Comparison of ENCODE assay signal across 18 cellular contexts in the genomic region with DNA sequence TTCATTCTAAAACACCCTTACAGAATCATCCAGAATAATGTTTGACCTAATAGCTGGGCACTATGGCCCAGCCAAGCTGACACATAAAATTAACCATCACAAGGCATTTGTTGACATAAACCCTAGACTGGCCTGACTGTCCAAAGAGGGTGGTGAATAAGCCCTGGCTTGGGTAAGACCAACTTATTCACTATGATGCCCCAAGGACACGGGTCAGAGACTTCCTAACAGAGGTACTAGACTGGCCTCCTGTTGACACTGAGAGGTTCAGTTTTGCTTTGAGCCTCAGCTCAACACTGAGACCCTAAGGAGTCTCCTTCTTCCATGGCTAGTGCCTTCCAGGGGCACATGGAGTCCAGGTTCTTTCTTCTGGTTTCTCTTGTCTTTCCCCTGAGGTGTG. TPM values are rescaled to one million over a fixed set of nuclear protein-coding genes. Genes with fewer than 3 reads are reported as not detected.
DNase-seq lines count a peak whose midpoint lies in the region; ATAC-seq, FAIRE-seq and TF ChIP-seq lines count a peak whose summit lies in the region.
"Had no signal": no experiment of that assay in that cellular context is flagged by ENCODE, and none has a peak within 500 bp of the region (broad histone marks: within the 10 kb centered on the region; RNA-seq: fewer than 3 reads in every experiment).

No MANE protein-coding gene starts in this region.

- H3K4me1 ChIP-seq in GM12878 (ENCODE audit: control insufficient read depth, insufficient read depth, low read length) = 0 out of 2 replicates have a peak, but pooled peaks cover 2% of the 10 kb centered on the region

- no peaks in the 10 kb centered on the region; a peak in 2 of 4 replicates for H3K27me3 ChIP-seq in GM12878 (replicated peaks in 1 of 2; ENCODE audit: control insufficient read depth in 2 of 2, insufficient read depth in 2 of 2, low read length in 1 of 2)
- H3K27me3 ChIP-seq: BLaER1 had no signal

- CTCF ChIA-PET in GM12878 (lab: Yijun Ruan, JAX) = no interaction called here

- BruUV-seq in GM12878 (replicated peaks; lab: Mats Ljungman, UMichigan) = no TSS peak

- WGBS in GM12878 (ENCODE audit: insufficient coverage, insufficient replicate concordance, low lambda C conversion rate, missing lambda C conversion rate) = 82% methylated on average over 1 of the region's 1 CpG

- peaks cover 20% of the 10 kb centered on the region for H3K27me3 Mint-ChIP-seq in HFFc6 (ENCODE audit: insufficient read depth)
- H3K27me3 Mint-ChIP-seq in neural crest cell (ENCODE audit: low read depth) = no peaks in the 10 kb centered on the region

- SMC1A ChIA-PET in GM12878 (lab: Charles Lee; ENCODE audit: uncharacterized antibody, unreplicated experiment) = no interaction called here

- RAD21 ChIA-PET in GM12878 (lab: Charles Lee; ENCODE audit: unreplicated experiment) = no interaction called here

- H3K4me3 ChIP-seq in GM12878 = no peak overlapping the region
- H3K4me3 ChIP-seq: BLaER1 had no signal

- intact Hi-C loops in GM12878 (cut with micrococcal nuclease; ENCODE audit: unreplicated experiment) = no loop called here

- H3K4me2 ChIP-seq in GM12878 (ENCODE audit: control insufficient read depth, insufficient read depth) = no peak overlapping the region
- H3K4me2 ChIP-seq: BLaER1 had no signal

- no peak overlapping the region for H3K27ac ChIP-seq in GM12878 (ENCODE audit: control insufficient read depth, insufficient read depth)
- H3K27ac ChIP-seq: BLaER1 had no signal

- TF ChIP-seq CTCF in HFFc6 (IDR thresholded peaks at IDR 0.05) = no peak
- no peak for TF ChIP-seq CTCF in GM12878 (IDR thresholded peaks at IDR 0.05 in 2 of 3, conservative IDR thresholded peaks at IDR 0.05 in 1 of 3; ENCODE audit: control insufficient read depth in 2 of 3, extremely low read depth in 1 of 3, insufficient read depth in 1 of 3, low read depth in 3 of 3, low read length in 3 of 3)
- TF ChIP-seq CTCF in neural crest cell (conservative IDR thresholded peaks at IDR 0.05) = no peak

- H3K36me3 Mint-ChIP-seq in HFFc6 (ENCODE audit: low read depth) = peaks cover 89% of the 10 kb centered on the region
- H3K36me3 Mint-ChIP-seq in neural crest cell (ENCODE audit: low read depth) = peaks cover 23% of the 10 kb centered on the region
- H3K36me3 Mint-ChIP-seq: CD8-positive, alpha-beta memory T cell had no signal

- no peaks in the 10 kb centered on the region for H3K79me2 ChIP-seq in GM12878 (ENCODE audit: control insufficient read depth, insufficient read depth, low read length)

- H3K9ac ChIP-seq in GM12878 (ENCODE audit: control insufficient read depth, insufficient read depth, low read length) = no peak overlapping the region
- H3K9ac ChIP-seq: BLaER1 had no signal

- FAIRE-seq in GM12878 (lab: Jason Lieb, UNC) = peak; percentile 35
- FAIRE-seq: GM18507 had no signal

- H3K9me3 ChIP-seq in GM12878 (replicated peaks; ENCODE audit: control insufficient read depth, insufficient read depth, low read length) = no peaks in the 10 kb centered on the region; the same call in 2 of the 3 replicates
- H3K9me3 ChIP-seq: BLaER1, Caco-2 had no signal

- DNase-seq in Caki2 (ENCODE audit: low read depth) (peak; percentile 16), HFFc6 (no peak), GM12878 (ENCODE audit: low read depth, low spot score) (no peak), neural crest cell (ENCODE audit: low read depth, low spot score) (no peak)
- DNase-seq: 8988T; AML-193; Caco-2; CD8-positive, alpha-beta memory T cell; DMS53; GF-D8; H9; KBM-7 had no signal

- H3K36me3 ChIP-seq in GM12878 (ENCODE audit: control insufficient read depth in 2 of 2, insufficient read depth in 2 of 2, low read length in 1 of 2) = no peaks in the 10 kb centered on the region
- H3K36me3 ChIP-seq: BLaER1 had no signal

- H3K4me1 Mint-ChIP-seq in HFFc6 (ENCODE audit: low read depth) = peaks cover 99% of the 10 kb centered on the region
- H3K4me1 Mint-ChIP-seq in neural crest cell = peaks cover 8% of the 10 kb centered on the region
- H3K4me1 Mint-ChIP-seq: CD8-positive, alpha-beta memory T cell had no signal

- POLR2A ChIA-PET in GM12878 (lab: Charles Lee) = no interaction called here

- H4K20me1 ChIP-seq in GM12878 (ENCODE audit: control insufficient read depth, insufficient read depth) = no peaks in the 10 kb centered on the region
- H4K20me1 ChIP-seq: BLaER1 had no signal

- H3K4me3 Mint-ChIP-seq in HFFc6 = no peak overlapping the region
- H3K4me3 Mint-ChIP-seq in neural crest cell = no peak overlapping the region
- H3K4me3 Mint-ChIP-seq: CD8-positive, alpha-beta memory T cell; H9 had no signal

- TF ChIP-seq POLR2A in GM12878 (IDR thresholded peaks at IDR 0.05; ENCODE audit: low read depth, low read length) = no peak

- no peak for TF ChIP-seq EP300 in GM12878 (IDR thresholded peaks at IDR 0.05; ENCODE audit: borderline replicate concordance in 1 of 2, control insufficient read depth in 1 of 2, low read depth in 2 of 2, low read length in 2 of 2)

- no peak overlapping the region for H2AFZ ChIP-seq in GM12878 (ENCODE audit: control insufficient read depth, low read depth, low read length)

- H3K9me3 Mint-ChIP-seq in HFFc6 (no peaks in the 10 kb centered on the region), neural crest cell (peaks cover 9% of the 10 kb centered on the region)
- H3K9me3 Mint-ChIP-seq: CD8-positive, alpha-beta memory T cell had no signal

- H3K27ac Mint-ChIP-seq in HFFc6 (peak overlapping the region; percentile 70), neural crest cell (ENCODE audit: unreplicated experiment) (peak overlapping the region; percentile 15)
- H3K27ac Mint-ChIP-seq: CD8-positive, alpha-beta memory T cell had no signal

- no peak for ATAC-seq in GM12878
- ATAC-seq in GM21528 (IDR thresholded peaks at IDR 0.05; ENCODE audit: low FRiP score, unreplicated experiment) = no peak
- ATAC-seq in GM21723 (IDR thresholded peaks at IDR 0.05; ENCODE audit: unreplicated experiment) = no peak
- ATAC-seq in HG02588 (IDR thresholded peaks at IDR 0.05; ENCODE audit: unreplicated experiment) = no peak
- ATAC-seq in GM18870 (IDR thresholded peaks at IDR 0.05; ENCODE audit: unreplicated experiment) = no peak

- in situ Hi-C loops in Caki2 (cut with HindIII; ENCODE audit: low pct_unique_long_range_greater_than_20kb, low sequenced_read_pairs) (no loop called here), GM12878 (cut with MboI) (no loop called here)

- no peak for TF ChIP-seq RAD21 in GM12878 (IDR thresholded peaks at IDR 0.05; ENCODE audit: insufficient read depth, low read depth, low read length)

TF ChIP-seq in GM12878, 131 proteins besides CTCF, POLR2A, EP300 and RAD21:
- no peak for TF ChIP-seq CBX3 (IDR thresholded peaks at IDR 0.05; ENCODE audit: borderline replicate concordance, low read depth)
- no peak for TF ChIP-seq BRCA1 (IDR thresholded peaks at IDR 0.05; ENCODE audit: low read depth, low read length)

RNA-seq across cellular contexts. Expression of gene FGF2, which starts 21.3 kb away (rescaled TPM):
- total RNA-seq in Caki2 (2014; rRNA removed; shearing (Covaris generic); ENCODE audit: low replicate concordance) = 26.6 and 27.7 TPM in 2 replicates
- 100 to 1,000 TPM; 370 to 442 (median 389) TPM for total RNA-seq in HFFc6 (2021; fragmentation: NEBNext Ultra II Directional; extraction: Animal tissue kit (Norgen Biotek cat#: 25700))
- total RNA-seq in GM12878 (2013; cell fraction: nucleolus; rRNA removed) = not detected in 2 replicates
- 0.51 and 0.76 TPM in 2 replicates for total RNA-seq in GM12878 (2014; rRNA removed)
- total RNA-seq in GM12878 (2014; rRNA removed; fragmentation: Illumina TruSeq; extraction: Trizol) = 0.69 and 0.72 TPM in 2 replicates
- total RNA-seq in GM12878 (2021) = 1.5 and 1.7 TPM in 2 replicates
- polyA plus RNA-seq in GM12878 (2011; ENCODE audit: low read depth) = 0.54 TPM
- polyA plus RNA-seq in GM12878 (2011; rRNA removed) = 0.14 and 0.16 TPM in 2 replicates
- polyA plus RNA-seq in GM12878 (2011; cell fraction: cytosol; rRNA removed) = 0.04 and 0.05 TPM in 2 replicates
- polyA plus RNA-seq in GM12878 (2011; cell fraction: nucleus; rRNA removed) = 0.03 and 0.10 TPM in 2 replicates
- polyA plus RNA-seq in GM12878 (2012) = 0.65 and 0.92 TPM in 2 replicates
- polyA plus RNA-seq in GM12878 (2014; fragmentation: Illumina TruSeq; extraction: Trizol) = 0.63 and 0.68 TPM in 2 replicates
- under 1 TPM; 0.13 to 0.22 TPM for polyA plus RNA-seq in GM12878 (2014; fragmentation: Nextera tagmentation; extraction: Ambion mirVana)
- 0.28 and 0.91 TPM in 2 replicates for polyA plus RNA-seq in GM12878 (2014; rRNA removed)
- polyA plus RNA-seq in GM12878 (2016; fragmentation: Nextera tagmentation; extraction: Ambion mirVana) = under 1 TPM; 0.20 to 0.21 TPM
- 0.05 and 0.51 TPM in 2 replicates for polyA minus RNA-seq in GM12878 (2011; rRNA and poly(A)+ RNA removed)
- 0.21 TPM in 1 of 2 replicates, not detected in the other for polyA minus RNA-seq in GM12878 (2011; cell fraction: cytosol; rRNA and poly(A)+ RNA removed)
- polyA minus RNA-seq in GM12878 (2011; cell fraction: nucleus; rRNA and poly(A)+ RNA removed) = under 0.01 and 0.10 TPM in 2 replicates
- total RNA-seq in neural crest cell = 14.6 and 14.8 TPM in 2 replicates
- polyA plus RNA-seq: CD8-positive, alpha-beta memory T cell had no signal

Comparison
In these comparisons a context has a peak if more than half of its experiments do, and no peak if none do; other contexts are left out.
1. RNA of gene FGF2, which starts 21.3 kb away (total RNA-seq): 370 to 442 TPM in HFFc6; 26.6 to 27.7 TPM in Caki2, 14.6 to 14.8 TPM in neural crest cell and 0.51 to 1.7 TPM in GM12878; every median in the first group is over 10 times any median in the second.